Comparison of ENCODE assay signal across 15 cellular contexts in the genomic region with DNA sequence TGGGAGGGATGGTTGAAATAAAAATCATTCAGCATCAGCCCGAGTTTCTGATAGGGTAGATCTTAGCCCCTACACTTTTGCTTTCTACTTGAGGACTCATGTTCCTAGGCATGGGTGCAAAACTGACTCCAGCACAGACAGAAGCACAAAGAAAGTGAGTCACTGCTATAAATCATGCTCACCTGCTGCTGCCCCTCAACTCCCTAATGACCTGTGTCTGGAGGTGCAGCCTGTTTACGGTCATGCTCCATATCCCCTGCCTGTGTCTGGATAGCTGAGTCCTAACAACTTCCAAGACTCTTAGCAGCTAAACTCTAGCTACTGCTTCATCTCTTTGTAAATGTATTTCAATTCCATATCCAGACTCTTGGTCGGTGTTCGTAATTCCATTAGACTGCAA. TPM values are rescaled to one million over a fixed set of nuclear protein-coding genes. Genes with fewer than 3 reads are reported as not detected.
DNase-seq lines count a peak whose midpoint lies in the region; ATAC-seq and TF ChIP-seq lines count a peak whose summit lies in the region.
"Had no signal": no experiment of that assay in that cellular context is flagged by ENCODE, and none has a peak within 500 bp of the region (broad histone marks: within the 10 kb centered on the region; RNA-seq: fewer than 3 reads in every experiment).

No MANE protein-coding gene starts in this region.

- no peak overlapping the region for H3K4me3 ChIP-seq in WERI-Rb-1 (ENCODE audit: low read depth, low read length)
- no peak overlapping the region for H3K4me3 ChIP-seq in esophagus squamous epithelium
- H3K4me3 ChIP-seq: colonic mucosa had no signal

- ATAC-seq in GM18870 (IDR thresholded peaks at IDR 0.05; ENCODE audit: unreplicated experiment): no peak
- ATAC-seq: activated CD4-positive, alpha-beta T cell treated with anti-CD3 and anti-CD28 coated beads for 36 hours; left ventricle myocardium superior; naive thymus-derived CD4-positive, alpha-beta T cell had no signal

- H3K9me3 ChIP-seq in WERI-Rb-1 (ENCODE audit: severe bottlenecking) (no peaks in the 10 kb centered on the region), esophagus squamous epithelium (no peaks in the 10 kb centered on the region)
- H3K9me3 ChIP-seq: colonic mucosa had no signal

- H3K27me3 ChIP-seq in WERI-Rb-1 (ENCODE audit: insufficient read depth, low read depth, severe bottlenecking) (no peaks in the 10 kb centered on the region), esophagus squamous epithelium (no peaks in the 10 kb centered on the region)
- H3K27me3 ChIP-seq: colonic mucosa had no signal

- H3K36me3 Mint-ChIP-seq in nephron (ENCODE audit: low read depth): peaks cover 42% of the 10 kb centered on the region
- H3K36me3 Mint-ChIP-seq: activated naive CD4-positive, alpha-beta T cell treated with anti-CD3 and anti-CD28 coated beads, Interleukin-2, amount 10 ng/mL, durations not matched to agents 7 days and 5 days had no signal

- H3K4me1 Mint-ChIP-seq in nephron: peaks cover 19% of the 10 kb centered on the region
- H3K4me1 Mint-ChIP-seq: activated naive CD4-positive, alpha-beta T cell treated with anti-CD3 and anti-CD28 coated beads, Interleukin-2, amount 10 ng/mL, durations not matched to agents 7 days and 5 days had no signal

- TF ChIP-seq CTCF in WERI-Rb-1 (IDR thresholded peaks at IDR 0.05; ENCODE audit: low read depth, low read length) (no peak), nephron (IDR thresholded peaks at IDR 0.05; ENCODE audit: unreplicated experiment in 3 of 3) (no peak), esophagus squamous epithelium (IDR thresholded peaks at IDR 0.05) (no peak)

- in situ Hi-C loops in G401 (cut with HindIII; ENCODE audit: low sequenced_read_pairs): no loop called here

- H3K27me3 Mint-ChIP-seq in nephron (ENCODE audit: low read depth): no peaks in the 10 kb centered on the region
- H3K27me3 Mint-ChIP-seq: activated CD4-positive, alpha-beta T cell treated with anti-CD3 and anti-CD28 coated beads for 36 hours; activated naive CD4-positive, alpha-beta T cell treated with anti-CD3 and anti-CD28 coated beads, Interleukin-2, amount 10 ng/mL, durations not matched to agents 7 days and 5 days; naive thymus-derived CD4-positive, alpha-beta T cell had no signal

- H3K9me3 Mint-ChIP-seq in nephron: no peaks in the 10 kb centered on the region
- H3K9me3 Mint-ChIP-seq: activated naive CD4-positive, alpha-beta T cell treated with anti-CD3 and anti-CD28 coated beads, Interleukin-2, amount 10 ng/mL, durations not matched to agents 7 days and 5 days; naive thymus-derived CD4-positive, alpha-beta T cell had no signal

- peaks cover 45% of the 10 kb centered on the region for H3K36me3 ChIP-seq in WERI-Rb-1
- H3K36me3 ChIP-seq in esophagus squamous epithelium: no peaks in the 10 kb centered on the region
- H3K36me3 ChIP-seq: colonic mucosa had no signal

- WGBS in esophagus squamous epithelium, 2 donors: 86 to 89% methylated on average over 4 of the region's 4 CpGs

- TF ChIP-seq POLR2A in esophagus squamous epithelium (IDR thresholded peaks at IDR 0.05): no peak

- H3K4me1 ChIP-seq in esophagus squamous epithelium: no peaks in the 10 kb centered on the region
- H3K4me1 ChIP-seq: colonic mucosa had no signal

- H3K27ac ChIP-seq in WERI-Rb-1 (no peak overlapping the region), esophagus squamous epithelium (no peak overlapping the region)
- H3K27ac ChIP-seq: colonic mucosa had no signal

- H3K4me3 Mint-ChIP-seq in nephron: no peak overlapping the region
- H3K4me3 Mint-ChIP-seq: activated CD4-positive, alpha-beta T cell treated with anti-CD3 and anti-CD28 coated beads for 36 hours; activated naive CD4-positive, alpha-beta T cell treated with anti-CD3 and anti-CD28 coated beads, Interleukin-2, amount 10 ng/mL, durations not matched to agents 7 days and 5 days; naive thymus-derived CD4-positive, alpha-beta T cell had no signal

- peak overlapping the region; percentile 15 to 37 (median 25) for H3K27ac Mint-ChIP-seq in nephron
- H3K27ac Mint-ChIP-seq: activated CD4-positive, alpha-beta T cell treated with anti-CD3 and anti-CD28 coated beads for 36 hours; activated naive CD4-positive, alpha-beta T cell treated with anti-CD3 and anti-CD28 coated beads, Interleukin-2, amount 10 ng/mL, durations not matched to agents 7 days and 5 days had no signal

- intact Hi-C loops in esophagus squamous epithelium (cut with DNase I): no loop called here

- DNase-seq in DMS79 treated with DMSO at 0.1 percent for 48 hours (lab: John Stamatoyannopoulos, UW): peak; percentile 85
- peak; percentile 40 to 93 (median 69) for DNase-seq in NCI-H1417 (lab: John Stamatoyannopoulos, UW)
- peak; percentile 20 for DNase-seq in WERI-Rb-1
- DNase-seq in esophagus squamous epithelium (lab: John Stamatoyannopoulos, UW): no peak
- no peak for DNase-seq in G401 (ENCODE audit: low spot score)
- no peak for DNase-seq in stimulated activated CD4-positive, alpha-beta T cell treated with anti-CD3 and anti-CD28 coated beads, Interleukin-4, amount 100 ng/mL, for 1 hour
- DNase-seq: activated CD4-positive, alpha-beta T cell treated with anti-CD3 and anti-CD28 coated beads for 36 hours; activated naive CD4-positive, alpha-beta T cell treated with anti-CD3 and anti-CD28 coated beads, Interleukin-2, amount 10 ng/mL, durations not matched to agents 7 days and 5 days; colonic mucosa; left ventricle myocardium superior; naive thymus-derived CD4-positive, alpha-beta T cell; SIG-M5; T1000 had no signal

RNA-seq across cellular contexts. Expression of gene ADGRA3, which starts 57.8 kb away (rescaled TPM):
- total RNA-seq in esophagus squamous epithelium: 10 to 100 TPM in 2 of 4 donors, 1 to 10 TPM in 2; 5.4 to 20.4 (median 12.9) TPM
- 34.7 and 43.1 TPM in 2 replicates for total RNA-seq in G401 (2014; rRNA removed; shearing (Covaris generic))

Comparison
In these comparisons a context has a peak if more than half of its experiments do, and no peak if none do; other contexts are left out.
1. DNase-seq: peak in DMS79 treated with DMSO at 0.1 percent for 48 hours (single experiment), NCI-H1417 (3 of 3) and WERI-Rb-1 (single experiment); none in esophagus squamous epithelium (single experiment), G401 (single experiment) and stimulated activated CD4-positive, alpha-beta T cell treated with anti-CD3 and anti-CD28 coated beads, Interleukin-4, amount 100 ng/mL, for 1 hour (single experiment).